In genomic region chr1:58883888-58884482, GRCh38 we compare ENCODE assay signal across 1 cellular context.
TF ChIP-seq lines count a peak whose summit lies in the region.

No MANE protein-coding gene starts in this region.

TF ChIP-seq in IMR-90, 13 proteins besides CTCF, POLR2A, EP300 and RAD21 (continued from another document):
- TF ChIP-seq NFE2L2 (IDR thresholded peaks at IDR 0.05; ENCODE audit: low read depth, low read length) (no peak), MAZ (IDR thresholded peaks at IDR 0.05; ENCODE audit: borderline replicate concordance, low read depth, low read length) (no peak), FOS (IDR thresholded peaks at IDR 0.05; ENCODE audit: low read depth, low read length) (no peak), MXI1 (IDR thresholded peaks at IDR 0.05; ENCODE audit: borderline replicate concordance, low read depth, low read length) (no peak), BHLHE40 (IDR thresholded peaks at IDR 0.05; ENCODE audit: low read depth, low read length) (no peak), CEBPB (IDR thresholded peaks at IDR 0.05; ENCODE audit: low read depth, low read length) (no peak), MAFK (IDR thresholded peaks at IDR 0.05; ENCODE audit: low read depth, low read length) (no peak), CHD1 (IDR thresholded peaks at IDR 0.05; ENCODE audit: low read depth, low read length) (no peak)
- TF ChIP-seq, protein P1, sequence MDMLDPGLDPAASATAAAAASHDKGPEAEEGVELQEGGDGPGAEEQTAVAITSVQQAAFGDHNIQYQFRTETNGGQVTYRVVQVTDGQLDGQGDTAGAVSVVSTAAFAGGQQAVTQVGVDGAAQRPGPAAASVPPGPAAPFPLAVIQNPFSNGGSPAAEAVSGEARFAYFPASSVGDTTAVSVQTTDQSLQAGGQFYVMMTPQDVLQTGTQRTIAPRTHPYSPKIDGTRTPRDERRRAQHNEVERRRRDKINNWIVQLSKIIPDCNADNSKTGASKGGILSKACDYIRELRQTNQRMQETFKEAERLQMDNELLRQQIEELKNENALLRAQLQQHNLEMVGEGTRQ (IDR thresholded peaks at IDR 0.05; ENCODE audit: low read depth, low read length): no peak
